ENCODE assay signal across 11 cellular contexts in genomic region chr20:51732454-51732791, GRCh38. TPM values are rescaled to one million over a fixed set of nuclear protein-coding genes. Genes with fewer than 3 reads are reported as not detected.
DNase-seq lines count a peak whose midpoint lies in the region; ATAC-seq and TF ChIP-seq lines count a peak whose summit lies in the region.
"Had no signal": no experiment of that assay in that cellular context is flagged by ENCODE, and none has a peak within 500 bp of the region (broad histone marks: within the 10 kb centered on the region; RNA-seq: fewer than 3 reads in every experiment).

No MANE protein-coding gene starts in this region.

- H3K9ac ChIP-seq in BLaER1 = no peak overlapping the region

- H3K27me3 ChIP-seq in BLaER1 = no peaks in the 10 kb centered on the region
- H3K27me3 ChIP-seq: SJSA1 had no signal

- H3K4me2 ChIP-seq in BLaER1 = peak overlapping the region; percentile 75

- H3K4me1 ChIP-seq in BLaER1 = peaks cover 23% of the 10 kb centered on the region

- H3K4me3 ChIP-seq in BLaER1 = no peak overlapping the region
- H3K4me3 ChIP-seq: SJSA1 had no signal

- no peaks in the 10 kb centered on the region for H3K36me3 ChIP-seq in BLaER1
- H3K36me3 ChIP-seq: SJSA1 had no signal

- H3K27ac Mint-ChIP-seq in progenitor cell of endocrine pancreas = no peak overlapping the region

- no peaks in the 10 kb centered on the region for H3K27me3 Mint-ChIP-seq in progenitor cell of endocrine pancreas

- intact Hi-C loops in posterior vena cava (cut with DNase I) = no loop called here

- peak; percentile 68 for ATAC-seq in SK-N-SH treated with all-trans-retinoic acid at 6 μM for 48 hours
- ATAC-seq: HCT116 had no signal

- no peaks in the 10 kb centered on the region for H3K9me3 Mint-ChIP-seq in progenitor cell of endocrine pancreas (ENCODE audit: low read depth)

- in situ Hi-C loops in GM13977 (cut with MboI; ENCODE audit: low pct_unique_long_range_greater_than_20kb, low sequenced_read_pairs, unreplicated experiment) = no loop called here

- TF ChIP-seq CTCF in progenitor cell of endocrine pancreas (IDR thresholded peaks at IDR 0.05; ENCODE audit: unreplicated experiment) (no peak), GM13977 (IDR thresholded peaks at IDR 0.05; ENCODE audit: extremely low read depth, insufficient read depth, missing control alignments) (no peak)

- H3K4me1 Mint-ChIP-seq in progenitor cell of endocrine pancreas (ENCODE audit: low read depth) = peaks cover 20% of the 10 kb centered on the region

- no peaks in the 10 kb centered on the region for H3K9me3 ChIP-seq in BLaER1
- H3K9me3 ChIP-seq: SJSA1 had no signal

- DNase-seq in fibroblast of the conjunctiva (ENCODE audit: low read depth) (peak; percentile 17), posterior vena cava (ENCODE audit: low spot score) (peak; percentile 61), progenitor cell of endocrine pancreas (ENCODE audit: low spot score, unreplicated experiment) (no peak), DMS153 treated with DMSO at 0.1 percent for 48 hours (lab: John Stamatoyannopoulos, UW; ENCODE audit: unreplicated experiment) (no peak), GM13977 (ENCODE audit: low spot score) (no peak)
- DNase-seq in stimulated activated naive CD4-positive, alpha-beta T cell (lab: John Stamatoyannopoulos, UW) = no peak
- DNase-seq: NCI-H2107 had no signal

- H4K20me1 ChIP-seq in BLaER1 = no peaks in the 10 kb centered on the region

- H3K27ac ChIP-seq in BLaER1 = no peak overlapping the region
- H3K27ac ChIP-seq: SJSA1 had no signal

- H3K36me3 Mint-ChIP-seq in progenitor cell of endocrine pancreas (ENCODE audit: insufficient read depth) = peaks cover 2% of the 10 kb centered on the region

- H3K4me3 Mint-ChIP-seq in progenitor cell of endocrine pancreas (ENCODE audit: low read depth) = no peak overlapping the region

TF ChIP-seq in SK-N-SH treated with all-trans-retinoic acid at 6 μM for 48 hours, 23 proteins besides CTCF, POLR2A, EP300 and RAD21:
- TF ChIP-seq PPARA (CRISPR knock-in tag; IDR thresholded peaks at IDR 0.05; ENCODE audit: borderline replicate concordance) (no peak), ZC3H10 (CRISPR knock-in tag; IDR thresholded peaks at IDR 0.05) (no peak), ZFP30 (CRISPR knock-in tag; IDR thresholded peaks at IDR 0.05) (no peak), ISL1 (CRISPR knock-in tag; IDR thresholded peaks at IDR 0.05) (no peak), ESRRG (CRISPR knock-in tag; IDR thresholded peaks at IDR 0.05) (no peak), ZFP3 (CRISPR knock-in tag; IDR thresholded peaks at IDR 0.05) (no peak), ZNF565 (CRISPR knock-in tag; conservative IDR thresholded peaks at IDR 0.05; ENCODE audit: low read depth) (no peak), CSDC2 (CRISPR knock-in tag; IDR thresholded peaks at IDR 0.05) (no peak), TOX (CRISPR knock-in tag; IDR thresholded peaks at IDR 0.05; ENCODE audit: borderline replicate concordance) (no peak), CSRNP3 (CRISPR knock-in tag; IDR thresholded peaks at IDR 0.05) (no peak), POU6F1 (CRISPR knock-in tag; IDR thresholded peaks at IDR 0.05; ENCODE audit: borderline replicate concordance, low read depth) (no peak), ZNF8 (CRISPR knock-in tag; IDR thresholded peaks at IDR 0.05) (no peak)
- TF ChIP-seq, protein P1, sequence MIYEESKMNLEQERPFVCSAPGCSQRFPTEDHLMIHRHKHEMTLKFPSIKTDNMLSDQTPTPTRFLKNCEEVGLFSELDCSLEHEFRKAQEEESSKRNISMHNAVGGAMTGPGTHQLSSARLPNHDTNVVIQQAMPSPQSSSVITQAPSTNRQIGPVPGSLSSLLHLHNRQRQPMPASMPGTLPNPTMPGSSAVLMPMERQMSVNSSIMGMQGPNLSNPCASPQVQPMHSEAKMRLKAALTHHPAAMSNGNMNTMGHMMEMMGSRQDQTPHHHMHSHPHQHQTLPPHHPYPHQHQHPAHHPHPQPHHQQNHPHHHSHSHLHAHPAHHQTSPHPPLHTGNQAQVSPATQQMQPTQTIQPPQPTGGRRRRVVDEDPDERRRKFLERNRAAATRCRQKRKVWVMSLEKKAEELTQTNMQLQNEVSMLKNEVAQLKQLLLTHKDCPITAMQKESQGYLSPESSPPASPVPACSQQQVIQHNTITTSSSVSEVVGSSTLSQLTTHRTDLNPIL (CRISPR knock-in tag; IDR thresholded peaks at IDR 0.05; ENCODE audit: low read depth) = no peak
TF ChIP-seq in SK-N-SH treated with all-trans-retinoic acid at 6 μM for 48 hours: peak in this region for 0.

RNA-seq across cellular contexts. Expression of gene ATP9A, which starts 35.8 kb away (rescaled TPM):
- total RNA-seq in posterior vena cava (10 to 100 TPM; 36.6 to 61.2 TPM), progenitor cell of endocrine pancreas (81.2 and 88.1 TPM in 2 replicates)

Comparison
In these comparisons a context has a peak if more than half of its experiments do, and no peak if none do; other contexts are left out.
1. DNase-seq: peak in fibroblast of the conjunctiva (single experiment) and posterior vena cava (single experiment); none in stimulated activated naive CD4-positive, alpha-beta T cell (0 of 6), progenitor cell of endocrine pancreas (single experiment), DMS153 treated with DMSO at 0.1 percent for 48 hours (single experiment) and GM13977 (single experiment).